Comparison of ENCODE assay signal across 8 cellular contexts in genomic region chrX:12949205-12949926, GRCh38. TPM values are rescaled to one million over a fixed set of nuclear protein-coding genes. Genes with fewer than 3 reads are reported as not detected.
A peak's percentile ranks its signal among the peaks of the same experiment; 100 is the strongest.
DNase-seq lines count a peak whose midpoint lies in the region; ATAC-seq and TF ChIP-seq lines count a peak whose summit lies in the region.

No MANE protein-coding gene starts in this region.

- H3K27me3 ChIP-seq in IMR-90 (ENCODE audit: control insufficient read depth, insufficient read depth, low read length), result no peaks in the 10 kb centered on the region
- no peaks in the 10 kb centered on the region for H3K27me3 ChIP-seq in brain microvascular endothelial cell (replicated peaks)
- no peaks in the 10 kb centered on the region for H3K27me3 ChIP-seq in Caco-2 (replicated peaks; ENCODE audit: control insufficient read depth, insufficient read depth, low read length)

- H3K27ac Mint-ChIP-seq in naive B cell (peak overlapping the region; percentile 93 to 100 (median 99)), Caco-2 (ENCODE audit: unreplicated experiment) (no peak overlapping the region)

- DNase-seq in AG08395 (ENCODE audit: low spot score), result peak; percentile 46
- peak; percentile 41 for DNase-seq in IMR-90
- no peak for DNase-seq in brain microvascular endothelial cell
- no peak for DNase-seq in naive B cell
- DNase-seq in hypothalamus (lab: John Stamatoyannopoulos, UW), result no peak
- DNase-seq in GM13977 (ENCODE audit: low spot score), result no peak
- DNase-seq in Caco-2, result no peak

- POLR2A ChIA-PET in IMR-90 (lab: Charles Lee; ENCODE audit: unreplicated experiment) (no interaction called here), Caco-2 (lab: Charles Lee) (no interaction called here)

- no TSS peak for BruUV-seq in IMR-90 (replicated peaks; lab: Mats Ljungman, UMichigan)
- no TSS peak for BruUV-seq in Caco-2 (replicated peaks; lab: Mats Ljungman, UMichigan)

- H3K18ac ChIP-seq in IMR-90 (ENCODE audit: low read depth, low read length), result peak overlapping the region; percentile 72

- H4K91ac ChIP-seq in IMR-90 (ENCODE audit: insufficient read depth, low read depth, low read length), result peak overlapping the region; percentile 73

- H2BK20ac ChIP-seq in IMR-90 (ENCODE audit: low read depth, low read length), result peak overlapping the region; percentile 59; the same call in 1 of the 2 replicates

- no peaks in the 10 kb centered on the region for H3K9me3 Mint-ChIP-seq in naive B cell
- H3K9me3 Mint-ChIP-seq in Caco-2 (ENCODE audit: unreplicated experiment), result no peaks in the 10 kb centered on the region

- H3K14ac ChIP-seq in IMR-90 (replicated peaks; ENCODE audit: low read depth, low read length), result peak overlapping the region; percentile 38

- H3K4me1 Mint-ChIP-seq in naive B cell (peaks cover 30 to 80% (median 51%) of the 10 kb centered on the region in 3 donors), Caco-2 (ENCODE audit: low read depth, unreplicated experiment) (no peaks in the 10 kb centered on the region)

- peak overlapping the region; percentile 39; the same call in 1 of the 2 replicates for H3K23ac ChIP-seq in IMR-90 (ENCODE audit: low read depth, low read length)

- CTCF ChIA-PET in IMR-90 (lab: Yijun Ruan, JAX) (interaction anchor here (1.2 kb wide), 1 partner anchor 133 kb away, joined by 3 read pairs; no protein-coding TSS in a partner anchor), Caco-2 (lab: Charles Lee) (no interaction called here)

- 20% methylated on average over 1 of the region's 5 CpGs; no CpG with 5 or more reads in 1 of the 2 experiments for WGBS in IMR-90 (ENCODE audit: extremely low coverage in 2 of 2, insufficient read length in 1 of 2), 2 experiments

- no peak overlapping the region for H3K4me3 ChIP-seq in IMR-90 (ENCODE audit: insufficient read depth, low read depth, low read length)
- no peak overlapping the region for H3K4me3 ChIP-seq in brain microvascular endothelial cell (ENCODE audit: low read depth, low read length)
- no peak overlapping the region for H3K4me3 ChIP-seq in Caco-2 (ENCODE audit: low read depth, low read length)

- intact Hi-C loops in IMR-90 (cut with micrococcal nuclease) (loop anchor here (10.0 kb wide), 1 partner anchor 695 kb away; no protein-coding TSS in a partner anchor), Caco-2 (cut with micrococcal nuclease; ENCODE audit: unreplicated experiment) (no loop called here)

- H3K4me1 ChIP-seq in IMR-90 (ENCODE audit: control insufficient read depth, insufficient read depth, low read length), result peaks cover 14% of the 10 kb centered on the region
- H3K4me1 ChIP-seq in Caco-2, result peaks cover 24% of the 10 kb centered on the region

- H2AFZ ChIP-seq in IMR-90 (replicated peaks; ENCODE audit: low read length, poor library complexity), result peak overlapping the region; percentile 57

- no peaks in the 10 kb centered on the region for H4K20me1 ChIP-seq in IMR-90 (ENCODE audit: insufficient read depth, low read length)

- H3K9me3 ChIP-seq in IMR-90 (ENCODE audit: control insufficient read depth, insufficient read depth, low read length) (no peaks in the 10 kb centered on the region), Caco-2 (no peaks in the 10 kb centered on the region)

- TF ChIP-seq CTCF in IMR-90 (conservative IDR thresholded peaks at IDR 0.05; ENCODE audit: low read depth, low read length) (no peak), brain microvascular endothelial cell (IDR thresholded peaks at IDR 0.05; ENCODE audit: low read depth, low read length, missing control alignments) (no peak), GM13977 (IDR thresholded peaks at IDR 0.05; ENCODE audit: extremely low read depth, insufficient read depth, missing control alignments) (no peak), Caco-2 (IDR thresholded peaks at IDR 0.05; ENCODE audit: insufficient read depth in 1 of 2, low read depth in 1 of 2, low read length in 1 of 2, severe bottlenecking in 1 of 2, unreplicated experiment in 1 of 2) (no peak)

- peak overlapping the region; percentile 67 for H4K5ac ChIP-seq in IMR-90 (ENCODE audit: low read depth, low read length)

- H3K27me3 Mint-ChIP-seq in naive B cell, result peaks cover 0 to 13% (median 0%) of the 10 kb centered on the region in 3 donors
- no peaks in the 10 kb centered on the region for H3K27me3 Mint-ChIP-seq in Caco-2 (ENCODE audit: insufficient read depth, unreplicated experiment)

- H2BK5ac ChIP-seq in IMR-90 (ENCODE audit: low read depth, low read length, poor library complexity, severe bottlenecking), result peak overlapping the region; percentile 79

- peak overlapping the region; percentile 44; the same call in 1 of the 2 replicates for H3K4me2 ChIP-seq in IMR-90 (ENCODE audit: low read depth, low read length)

- no peak for TF ChIP-seq RAD21 in IMR-90 (IDR thresholded peaks at IDR 0.05; ENCODE audit: low read length)

- dilution Hi-C loops in IMR-90 (cut with HindIII; ENCODE audit: low sequenced_read_pairs, unreplicated experiment), result no loop called here

- peak; percentile 24 for ATAC-seq in IMR-90 (ENCODE audit: low read depth)
- ATAC-seq in naive B cell (ENCODE audit: low read depth in 2 of 2), result no peak
- ATAC-seq in HG03108 (IDR thresholded peaks at IDR 0.05; ENCODE audit: unreplicated experiment), result no peak

- H3K36me3 Mint-ChIP-seq in naive B cell, result no peaks in the 10 kb centered on the region
- H3K36me3 Mint-ChIP-seq in Caco-2 (ENCODE audit: insufficient read depth, unreplicated experiment), result no peaks in the 10 kb centered on the region

- TF ChIP-seq POLR2A in IMR-90 (IDR thresholded peaks at IDR 0.05; ENCODE audit: low read depth, low read length), result no peak

- H3K27ac ChIP-seq in IMR-90 (ENCODE audit: insufficient read depth, low read length), result peak overlapping the region; percentile 58; the same call in 1 of the 2 replicates
- H3K27ac ChIP-seq in brain microvascular endothelial cell, result peak overlapping the region; percentile 68

- H4K8ac ChIP-seq in IMR-90 (ENCODE audit: low read depth in 2 of 2, low read length in 2 of 2), result peak overlapping the region; percentile 40 to 67; a peak in 3 of 4 replicates

- H3K9me1 ChIP-seq in IMR-90 (ENCODE audit: insufficient read depth, low read length), result peaks cover 7% of the 10 kb centered on the region; the same call in 1 of the 2 replicates

- H3K56ac ChIP-seq in IMR-90 (ENCODE audit: extremely low read depth, insufficient read depth, low read length), result no peak overlapping the region

- H2BK15ac ChIP-seq in IMR-90 (ENCODE audit: low read depth, low read length), result peak overlapping the region; percentile 53; the same call in 1 of the 3 replicates

- H3K79me1 ChIP-seq in IMR-90 (ENCODE audit: low read depth in 1 of 2, low read length in 2 of 2), result peaks cover 0 to 13% of the 10 kb centered on the region in 2 experiments; a peak in 3 of 4 replicates

- H2AK5ac ChIP-seq in IMR-90 (ENCODE audit: low read depth, low read length), result peak overlapping the region; percentile 48; the same call in 1 of the 2 replicates

- in situ Hi-C loops in IMR-90 (cut with MboI; ENCODE audit: low sequenced_read_pairs) (no loop called here), brain microvascular endothelial cell (cut with HindIII; ENCODE audit: low pct_ligation_motif_present, low sequenced_read_pairs) (no loop called here), GM13977 (cut with MboI; ENCODE audit: low pct_unique_long_range_greater_than_20kb, low sequenced_read_pairs, unreplicated experiment) (no loop called here)

- H3K36me3 ChIP-seq in IMR-90 (ENCODE audit: control insufficient read depth, insufficient read depth, low read length), result no peaks in the 10 kb centered on the region
- no peaks in the 10 kb centered on the region for H3K36me3 ChIP-seq in brain microvascular endothelial cell (replicated peaks)
- H3K36me3 ChIP-seq in Caco-2 (ENCODE audit: control insufficient read depth, insufficient read depth, low read length), result no peaks in the 10 kb centered on the region

- H3K9ac ChIP-seq in IMR-90 (ENCODE audit: low read depth, low read length), result peak overlapping the region; percentile 38; the same call in 1 of the 2 replicates

- peak overlapping the region; percentile 80 for H2BK120ac ChIP-seq in IMR-90 (ENCODE audit: low read depth, low read length)

- H3K4me3 Mint-ChIP-seq in naive B cell (peak overlapping the region in 7 of 8 donors; percentile 67 to 86 (median 83)), Caco-2 (ENCODE audit: unreplicated experiment) (no peak overlapping the region)

- peak overlapping the region; percentile 61 for H3K4ac ChIP-seq in IMR-90 (ENCODE audit: low read depth, low read length)

- peak overlapping the region; percentile 33 for H2AK9ac ChIP-seq in IMR-90 (replicated peaks; ENCODE audit: low read depth, low read length, poor library complexity)

TF ChIP-seq in IMR-90, 13 proteins besides CTCF, POLR2A, EP300 and RAD21 (continues in another document):
- TF ChIP-seq FOS (IDR thresholded peaks at IDR 0.05; ENCODE audit: low read depth, low read length), result no peak
- no peak for TF ChIP-seq SMC3 (IDR thresholded peaks at IDR 0.05; ENCODE audit: low read depth, low read length)
- no peak for TF ChIP-seq MAFK (IDR thresholded peaks at IDR 0.05; ENCODE audit: low read depth, low read length)
- TF ChIP-seq MAZ (IDR thresholded peaks at IDR 0.05; ENCODE audit: borderline replicate concordance, low read depth, low read length), result no peak
- no peak for TF ChIP-seq ELK1 (IDR thresholded peaks at IDR 0.05; ENCODE audit: borderline replicate concordance, low read depth, low read length)
- no peak for TF ChIP-seq CEBPB (IDR thresholded peaks at IDR 0.05; ENCODE audit: low read depth, low read length)
- no peak for TF ChIP-seq BHLHE40 (IDR thresholded peaks at IDR 0.05; ENCODE audit: low read depth, low read length)

RNA-seq across cellular contexts. Expression of gene TMSB4X, which starts 25.5 kb away (rescaled TPM):
- total RNA-seq in IMR-90 (2012; rRNA removed) (9,222 and 11,116 TPM in 2 replicates), Caco-2 (2022) (1,007 and 1,095 TPM in 2 replicates)
- polyA plus RNA-seq in IMR-90 (2012; rRNA removed) (4,133 and 4,648 TPM in 2 replicates), naive B cell (ENCODE audit: low read depth in 6 of 6) (over 10,000 TPM; 18,491 to 24,142 (median 22,031) TPM)
- 4,164 and 9,036 TPM in 2 replicates for polyA plus RNA-seq in IMR-90 (2012; cell fraction: cytosol; rRNA removed)
- 567 and 1,669 TPM in 2 replicates for polyA plus RNA-seq in IMR-90 (2012; cell fraction: nucleus; rRNA removed; ENCODE audit: low replicate concordance)

RNA-seq across cellular contexts. Expression of gene TLR8, which starts 42.9 kb away (rescaled TPM):
- total RNA-seq in IMR-90 (2012; rRNA removed), result not detected in 2 replicates
- polyA plus RNA-seq in IMR-90 (2012; rRNA removed), result not detected in 2 replicates
- not detected in 2 replicates for polyA plus RNA-seq in IMR-90 (2012; cell fraction: cytosol; rRNA removed)
- not detected in 2 replicates for polyA plus RNA-seq in IMR-90 (2012; cell fraction: nucleus; rRNA removed; ENCODE audit: low replicate concordance)
- polyA plus RNA-seq in naive B cell (ENCODE audit: low read depth in 6 of 6), result under 1 TPM in 5 of 6 donors, not detected in 1; 0.07 to 0.13 (median 0.12) TPM
- not detected in 2 replicates for total RNA-seq in Caco-2 (2022)

Comparison
In these comparisons a context has a peak if more than half of its experiments do, and no peak if none do; other contexts are left out.
1. DNase-seq: peak in AG08395 (single experiment) and IMR-90 (single experiment); none in brain microvascular endothelial cell (single experiment), naive B cell (single experiment), hypothalamus (0 of 51), GM13977 (single experiment) and Caco-2 (0 of 2).